ENCODE assay signal across 1 cellular context in genomic region chr2:84963692-84964405, GRCh38.
TF ChIP-seq lines count a peak whose summit lies in the region.

No MANE protein-coding gene starts in this region.

TF ChIP-seq in HepG2, 621 proteins besides CTCF, POLR2A, EP300 and RAD21 (continued from another document and continues in another):
- TF ChIP-seq, protein P1, sequence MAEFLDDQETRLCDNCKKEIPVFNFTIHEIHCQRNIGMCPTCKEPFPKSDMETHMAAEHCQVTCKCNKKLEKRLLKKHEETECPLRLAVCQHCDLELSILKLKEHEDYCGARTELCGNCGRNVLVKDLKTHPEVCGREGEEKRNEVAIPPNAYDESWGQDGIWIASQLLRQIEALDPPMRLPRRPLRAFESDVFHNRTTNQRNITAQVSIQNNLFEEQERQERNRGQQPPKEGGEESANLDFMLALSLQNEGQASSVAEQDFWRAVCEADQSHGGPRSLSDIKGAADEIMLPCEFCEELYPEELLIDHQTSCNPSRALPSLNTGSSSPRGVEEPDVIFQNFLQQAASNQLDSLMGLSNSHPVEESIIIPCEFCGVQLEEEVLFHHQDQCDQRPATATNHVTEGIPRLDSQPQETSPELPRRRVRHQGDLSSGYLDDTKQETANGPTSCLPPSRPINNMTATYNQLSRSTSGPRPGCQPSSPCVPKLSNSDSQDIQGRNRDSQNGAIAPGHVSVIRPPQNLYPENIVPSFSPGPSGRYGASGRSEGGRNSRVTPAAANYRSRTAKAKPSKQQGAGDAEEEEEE (CRISPR knock-in tag; IDR thresholded peaks at IDR 0.05; ENCODE audit: borderline replicate concordance) = 0 out of 2 replicates have a peak, but pooled peaks have one; percentile 84
- TF ChIP-seq ZBTB37 (CRISPR knock-in tag; IDR thresholded peaks at IDR 0.05) = peak; percentile 71; the same call in 1 of the 2 replicates
- 0 out of 2 replicates have a peak, but pooled peaks have one; percentile 60 for TF ChIP-seq KMT2B (CRISPR knock-in tag; IDR thresholded peaks at IDR 0.05)
- peak; percentile 75; the same call in 1 of the 2 replicates for TF ChIP-seq ZFP36L1 (CRISPR knock-in tag; IDR thresholded peaks at IDR 0.05)
- no peak for TF ChIP-seq ZZZ3 (CRISPR knock-in tag; IDR thresholded peaks at IDR 0.05; ENCODE audit: borderline replicate concordance)
- TF ChIP-seq NR1H2 (CRISPR knock-in tag; IDR thresholded peaks at IDR 0.05; ENCODE audit: borderline replicate concordance, low read depth) = no peak
- peak; percentile 53; the same call in 1 of the 2 replicates for TF ChIP-seq ZNF160 (CRISPR knock-in tag; IDR thresholded peaks at IDR 0.05)
- 0 out of 2 replicates have a peak, but pooled peaks have one; percentile 33 for TF ChIP-seq ZNF547 (CRISPR knock-in tag; IDR thresholded peaks at IDR 0.05)
- peak; percentile 51; the same call in 1 of the 2 replicates for TF ChIP-seq POLR2G (IDR thresholded peaks at IDR 0.05; ENCODE audit: low read depth, low read length)
- peak; percentile 67; the same call in 1 of the 2 replicates for TF ChIP-seq KDM6A (CRISPR knock-in tag; IDR thresholded peaks at IDR 0.05; ENCODE audit: low read depth)
- no peak for TF ChIP-seq XBP1 (CRISPR knock-in tag; IDR thresholded peaks at IDR 0.05)
- TF ChIP-seq ETV5 (CRISPR knock-in tag; IDR thresholded peaks at IDR 0.05; ENCODE audit: borderline replicate concordance) = peak; percentile 88
- no peak for TF ChIP-seq IKZF1 (IDR thresholded peaks at IDR 0.05)
- TF ChIP-seq, protein P2, sequence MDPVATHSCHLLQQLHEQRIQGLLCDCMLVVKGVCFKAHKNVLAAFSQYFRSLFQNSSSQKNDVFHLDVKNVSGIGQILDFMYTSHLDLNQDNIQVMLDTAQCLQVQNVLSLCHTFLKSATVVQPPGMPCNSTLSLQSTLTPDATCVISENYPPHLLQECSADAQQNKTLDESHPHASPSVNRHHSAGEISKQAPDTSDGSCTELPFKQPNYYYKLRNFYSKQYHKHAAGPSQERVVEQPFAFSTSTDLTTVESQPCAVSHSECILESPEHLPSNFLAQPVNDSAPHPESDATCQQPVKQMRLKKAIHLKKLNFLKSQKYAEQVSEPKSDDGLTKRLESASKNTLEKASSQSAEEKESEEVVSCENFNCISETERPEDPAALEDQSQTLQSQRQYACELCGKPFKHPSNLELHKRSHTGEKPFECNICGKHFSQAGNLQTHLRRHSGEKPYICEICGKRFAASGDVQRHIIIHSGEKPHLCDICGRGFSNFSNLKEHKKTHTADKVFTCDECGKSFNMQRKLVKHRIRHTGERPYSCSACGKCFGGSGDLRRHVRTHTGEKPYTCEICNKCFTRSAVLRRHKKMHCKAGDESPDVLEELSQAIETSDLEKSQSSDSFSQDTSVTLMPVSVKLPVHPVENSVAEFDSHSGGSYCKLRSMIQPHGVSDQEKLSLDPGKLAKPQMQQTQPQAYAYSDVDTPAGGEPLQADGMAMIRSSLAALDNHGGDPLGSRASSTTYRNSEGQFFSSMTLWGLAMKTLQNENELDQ (CRISPR knock-in tag; IDR thresholded peaks at IDR 0.05; ENCODE audit: borderline replicate concordance) = no peak
- TF ChIP-seq ZNF761 (CRISPR knock-in tag; conservative IDR thresholded peaks at IDR 0.05) = 0 out of 2 replicates have a peak, but pooled peaks have one; percentile 72
- TF ChIP-seq, protein P3, sequence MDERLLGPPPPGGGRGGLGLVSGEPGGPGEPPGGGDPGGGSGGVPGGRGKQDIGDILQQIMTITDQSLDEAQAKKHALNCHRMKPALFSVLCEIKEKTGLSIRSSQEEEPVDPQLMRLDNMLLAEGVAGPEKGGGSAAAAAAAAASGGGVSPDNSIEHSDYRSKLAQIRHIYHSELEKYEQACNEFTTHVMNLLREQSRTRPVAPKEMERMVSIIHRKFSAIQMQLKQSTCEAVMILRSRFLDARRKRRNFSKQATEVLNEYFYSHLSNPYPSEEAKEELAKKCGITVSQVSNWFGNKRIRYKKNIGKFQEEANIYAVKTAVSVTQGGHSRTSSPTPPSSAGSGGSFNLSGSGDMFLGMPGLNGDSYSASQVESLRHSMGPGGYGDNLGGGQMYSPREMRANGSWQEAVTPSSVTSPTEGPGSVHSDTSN (CRISPR knock-in tag; IDR thresholded peaks at IDR 0.05) = no peak
- peak; percentile 95 for TF ChIP-seq EHMT2 (IDR thresholded peaks at IDR 0.05; ENCODE audit: borderline replicate concordance, low read depth, low read length)
- 0 out of 2 replicates have a peak, but pooled peaks have one; percentile 39 for TF ChIP-seq ZNF142 (CRISPR knock-in tag; IDR thresholded peaks at IDR 0.05)
- TF ChIP-seq ZBTB1 (CRISPR knock-in tag; IDR thresholded peaks at IDR 0.05; ENCODE audit: borderline replicate concordance) = no peak
- TF ChIP-seq ZNF276 (CRISPR knock-in tag; IDR thresholded peaks at IDR 0.05; ENCODE audit: low read depth) = no peak
- peak; percentile 99 for TF ChIP-seq ARID5B (CRISPR knock-in tag; IDR thresholded peaks at IDR 0.05)
- TF ChIP-seq KIAA2018 (CRISPR knock-in tag; IDR thresholded peaks at IDR 0.05; ENCODE audit: borderline replicate concordance) = no peak
